ENCODE assay signal across 8 cellular contexts in the genomic region with DNA sequence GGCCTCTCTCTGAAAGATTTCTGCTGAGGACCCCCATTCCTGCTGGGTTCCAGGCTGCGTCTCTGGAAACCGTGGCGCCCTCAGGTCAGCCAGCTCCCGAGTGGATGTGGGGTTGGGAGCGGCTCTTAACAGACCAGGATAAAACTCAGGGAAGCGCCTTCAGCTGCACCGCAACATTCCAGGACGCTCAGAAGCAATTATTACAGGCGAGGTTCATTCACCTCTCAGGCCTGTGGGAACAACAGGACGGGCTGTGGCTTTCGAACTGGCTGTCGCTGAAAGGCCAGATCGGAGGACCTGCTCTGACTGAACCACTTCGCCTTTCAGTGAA. TPM values are rescaled to one million over a fixed set of nuclear protein-coding genes. Genes with fewer than 3 reads are reported as not detected.
DNase-seq lines count a peak whose midpoint lies in the region; ATAC-seq and TF ChIP-seq lines count a peak whose summit lies in the region.

No MANE protein-coding gene starts in this region.

- H3K36me3 ChIP-seq in BE2C (no peaks in the 10 kb centered on the region), OCI-LY1 (ENCODE audit: insufficient read depth, low read length) (no peaks in the 10 kb centered on the region), neural cell (ENCODE audit: insufficient read depth, low read length) (no peaks in the 10 kb centered on the region)

- H3K9ac ChIP-seq in OCI-LY1 (ENCODE audit: low read length) (peak overlapping the region; percentile 73; the same call in 1 of the 2 replicates), neural cell (ENCODE audit: low read length) (peak overlapping the region; percentile 28)

- H3K4me1 ChIP-seq in BE2C (peaks cover 6% of the 10 kb centered on the region; the same call in 1 of the 2 replicates), OCI-LY1 (ENCODE audit: insufficient read depth, low read length, severe bottlenecking) (peaks cover 9% of the 10 kb centered on the region)

- H2AFZ ChIP-seq in OCI-LY1 (ENCODE audit: low read length) = peak overlapping the region; percentile 90; the same call in 1 of the 2 replicates
- H2AFZ ChIP-seq in neural cell (ENCODE audit: low read depth, low read length) = peak overlapping the region; percentile 70

- no peak for TF ChIP-seq RAD21 in neural cell (conservative IDR thresholded peaks at IDR 0.05)

- H3K4me3 Mint-ChIP-seq in endothelial cell (ENCODE audit: unreplicated experiment) = peak overlapping the region; percentile 86

- H3K36me3 Mint-ChIP-seq in endothelial cell (ENCODE audit: low read depth, unreplicated experiment) = peaks cover 3% of the 10 kb centered on the region

- DNase-seq in BE2C (no peak), endothelial cell (ENCODE audit: low spot score) (no peak), NCI-H2081 (lab: John Stamatoyannopoulos, UW) (no peak)
- no peak for DNase-seq in stimulated activated naive CD4-positive, alpha-beta T cell treated with Interleukin-2 at 50 U/mL for 16 hours (lab: John Stamatoyannopoulos, UW)

- H3K4me3 ChIP-seq in BE2C (ENCODE audit: low read depth, low read length) (peak overlapping the region; percentile 90), OCI-LY1 (ENCODE audit: low read depth, low read length, poor library complexity, severe bottlenecking) (peak overlapping the region; percentile 75), neural cell (ENCODE audit: low read length) (peak overlapping the region; percentile 94)

- peaks cover 7% of the 10 kb centered on the region for H3K27me3 Mint-ChIP-seq in endothelial cell (ENCODE audit: unreplicated experiment)

- H3K4me2 ChIP-seq in OCI-LY1 (ENCODE audit: low read length) (peak overlapping the region; percentile 89), neural cell (ENCODE audit: low read length) (no peak overlapping the region)

- TF ChIP-seq CTCF in BE2C (IDR thresholded peaks at IDR 0.05; ENCODE audit: low read depth, low read length) = no peak
- no peak for TF ChIP-seq CTCF in OCI-LY1 (IDR thresholded peaks at IDR 0.05; ENCODE audit: low read length)
- no peak for TF ChIP-seq CTCF in endothelial cell (IDR thresholded peaks at IDR 0.05; ENCODE audit: unreplicated experiment)
- no peak for TF ChIP-seq CTCF in neural cell (IDR thresholded peaks at IDR 0.05; ENCODE audit: poor library complexity, severe bottlenecking)

- H3K9me3 Mint-ChIP-seq in endothelial cell (ENCODE audit: unreplicated experiment) = no peaks in the 10 kb centered on the region

- no peak for ATAC-seq in HG02973 (IDR thresholded peaks at IDR 0.05; ENCODE audit: unreplicated experiment)
- ATAC-seq in HG03469 (IDR thresholded peaks at IDR 0.05; ENCODE audit: unreplicated experiment) = no peak

- peaks cover 35% of the 10 kb centered on the region for H3K4me1 Mint-ChIP-seq in endothelial cell (ENCODE audit: unreplicated experiment)

- H3K9me2 ChIP-seq in OCI-LY1 (ENCODE audit: low read depth, low read length) = no peaks in the 10 kb centered on the region
- no peaks in the 10 kb centered on the region for H3K9me2 ChIP-seq in neural cell (ENCODE audit: insufficient read depth, low read length)

- H4K20me1 ChIP-seq in OCI-LY1 (ENCODE audit: insufficient read depth, low read length) = no peaks in the 10 kb centered on the region
- no peaks in the 10 kb centered on the region for H4K20me1 ChIP-seq in neural cell (ENCODE audit: insufficient read depth)

- peak overlapping the region; percentile 98 for H3K27ac Mint-ChIP-seq in endothelial cell (ENCODE audit: unreplicated experiment)

- H3K9me3 ChIP-seq in BE2C = no peaks in the 10 kb centered on the region
- H3K9me3 ChIP-seq in OCI-LY1 (ENCODE audit: low read length) = no peaks in the 10 kb centered on the region
- no peaks in the 10 kb centered on the region for H3K9me3 ChIP-seq in neural cell (ENCODE audit: low read length)

- H3F3A ChIP-seq in OCI-LY1 (ENCODE audit: insufficient read depth, low read length) = no peaks in the 10 kb centered on the region
- no peaks in the 10 kb centered on the region for H3F3A ChIP-seq in neural cell (ENCODE audit: insufficient read depth, low read length, poor library complexity, severe bottlenecking)

- H3K27ac ChIP-seq in OCI-LY1 (ENCODE audit: low read depth, low read length, poor library complexity, severe bottlenecking) (no peak overlapping the region), neural cell (ENCODE audit: low read length) (no peak overlapping the region)

- TF ChIP-seq EP300 in neural cell (conservative IDR thresholded peaks at IDR 0.05; ENCODE audit: poor library complexity, severe bottlenecking) = no peak

- H3K79me2 ChIP-seq in OCI-LY1 (ENCODE audit: insufficient read depth, low read length) (no peaks in the 10 kb centered on the region), neural cell (replicated peaks; ENCODE audit: insufficient read depth, low read length) (peaks cover 6% of the 10 kb centered on the region)

- no peaks in the 10 kb centered on the region for H3K27me3 ChIP-seq in BE2C
- no peaks in the 10 kb centered on the region for H3K27me3 ChIP-seq in OCI-LY1 (ENCODE audit: insufficient read depth, low read length)
- peaks cover 7% of the 10 kb centered on the region for H3K27me3 ChIP-seq in neural cell (ENCODE audit: insufficient read depth, low read depth, low read length)

TF ChIP-seq in neural cell, 6 proteins besides CTCF, POLR2A, EP300 and RAD21:
- TF ChIP-seq, protein P1, sequence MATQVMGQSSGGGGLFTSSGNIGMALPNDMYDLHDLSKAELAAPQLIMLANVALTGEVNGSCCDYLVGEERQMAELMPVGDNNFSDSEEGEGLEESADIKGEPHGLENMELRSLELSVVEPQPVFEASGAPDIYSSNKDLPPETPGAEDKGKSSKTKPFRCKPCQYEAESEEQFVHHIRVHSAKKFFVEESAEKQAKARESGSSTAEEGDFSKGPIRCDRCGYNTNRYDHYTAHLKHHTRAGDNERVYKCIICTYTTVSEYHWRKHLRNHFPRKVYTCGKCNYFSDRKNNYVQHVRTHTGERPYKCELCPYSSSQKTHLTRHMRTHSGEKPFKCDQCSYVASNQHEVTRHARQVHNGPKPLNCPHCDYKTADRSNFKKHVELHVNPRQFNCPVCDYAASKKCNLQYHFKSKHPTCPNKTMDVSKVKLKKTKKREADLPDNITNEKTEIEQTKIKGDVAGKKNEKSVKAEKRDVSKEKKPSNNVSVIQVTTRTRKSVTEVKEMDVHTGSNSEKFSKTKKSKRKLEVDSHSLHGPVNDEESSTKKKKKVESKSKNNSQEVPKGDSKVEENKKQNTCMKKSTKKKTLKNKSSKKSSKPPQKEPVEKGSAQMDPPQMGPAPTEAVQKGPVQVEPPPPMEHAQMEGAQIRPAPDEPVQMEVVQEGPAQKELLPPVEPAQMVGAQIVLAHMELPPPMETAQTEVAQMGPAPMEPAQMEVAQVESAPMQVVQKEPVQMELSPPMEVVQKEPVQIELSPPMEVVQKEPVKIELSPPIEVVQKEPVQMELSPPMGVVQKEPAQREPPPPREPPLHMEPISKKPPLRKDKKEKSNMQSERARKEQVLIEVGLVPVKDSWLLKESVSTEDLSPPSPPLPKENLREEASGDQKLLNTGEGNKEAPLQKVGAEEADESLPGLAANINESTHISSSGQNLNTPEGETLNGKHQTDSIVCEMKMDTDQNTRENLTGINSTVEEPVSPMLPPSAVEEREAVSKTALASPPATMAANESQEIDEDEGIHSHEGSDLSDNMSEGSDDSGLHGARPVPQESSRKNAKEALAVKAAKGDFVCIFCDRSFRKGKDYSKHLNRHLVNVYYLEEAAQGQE (IDR thresholded peaks at IDR 0.05; ENCODE audit: borderline replicate concordance) = peak; percentile 5
- TF ChIP-seq MXI1 (conservative IDR thresholded peaks at IDR 0.05; ENCODE audit: poor library complexity, severe bottlenecking) = no peak
TF ChIP-seq in neural cell: peak in this region for 1.

RNA-seq across cellular contexts. Expression of a gene that starts 0.4 kb away (rescaled TPM):
- 4.9 TPM for polyA plus RNA-seq in BE2C (2012; ENCODE audit: insufficient read depth, insufficient read length, low read depth)
- 55.6 TPM for total RNA-seq in endothelial cell (ENCODE audit: unreplicated experiment)
- 0.67 and 0.98 TPM in 2 replicates for polyA plus RNA-seq in neural cell
- 2.7 and 3.2 TPM in 2 replicates for polyA minus RNA-seq in neural cell
